In the genomic region with DNA sequence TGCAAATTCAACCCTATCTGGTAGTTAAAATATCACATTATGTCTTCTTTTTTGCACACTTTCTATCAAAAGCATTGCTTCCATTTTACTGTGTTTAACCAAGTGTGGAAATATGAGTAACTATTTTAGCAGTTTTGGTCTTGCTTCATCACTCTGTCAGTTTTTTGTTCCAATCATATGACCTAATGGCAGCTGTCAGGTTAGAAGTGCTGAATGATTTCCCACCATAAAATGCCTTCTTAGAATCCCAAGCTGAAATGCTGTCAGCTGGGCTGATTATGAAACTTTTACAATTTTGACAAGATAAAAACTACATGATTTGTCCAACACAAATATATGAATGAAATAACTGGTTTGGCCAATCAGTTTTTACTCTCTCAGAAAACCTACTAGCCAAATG, we compare ENCODE assay signal across 23 cellular contexts.
DNase-seq lines count a peak whose midpoint lies in the region; ATAC-seq, FAIRE-seq and TF ChIP-seq lines count a peak whose summit lies in the region.
"Had no signal": no experiment of that assay in that cellular context is flagged by ENCODE, and none has a peak within 500 bp of the region (broad histone marks: within the 10 kb centered on the region; RNA-seq: fewer than 3 reads in every experiment).

No MANE protein-coding gene starts in this region.

- H3K4me3 ChIP-seq in BLaER1 treated with 17β-estradiol and CSF1 and Interleukin-3, amounts not matched to agents 10 nM and 100 nM, result no peak overlapping the region
- no peak overlapping the region for H3K4me3 ChIP-seq in bronchial epithelial cell (ENCODE audit: low read depth, low read length)
- H3K4me3 ChIP-seq: A549, GM12878, GM23338, SK-N-MC had no signal

- H3K4me2 ChIP-seq in BLaER1 treated with 17β-estradiol and CSF1 and Interleukin-3, amounts not matched to agents 10 nM and 100 nM, result peak overlapping the region in 7 of 11 experiments; percentile 12 to 57 (median 52); a peak in 11 of 22 replicates
- H3K4me2 ChIP-seq: A549, GM23338 had no signal

- H3K36me3 ChIP-seq in BLaER1 treated with 17β-estradiol and CSF1 and Interleukin-3, amounts not matched to agents 10 nM and 100 nM, result no peaks in the 10 kb centered on the region
- H3K36me3 ChIP-seq in bronchial epithelial cell (ENCODE audit: control insufficient read depth, insufficient read depth, low read length), result no peaks in the 10 kb centered on the region

- DNase-seq in NCI-H226 (peak; percentile 58), bronchial epithelial cell (ENCODE audit: low read depth) (peak; percentile 0), kidney glomerular epithelial cell (lab: John Stamatoyannopoulos, UW) (peak; percentile 29), SKM-1 (lab: John Stamatoyannopoulos, UW; ENCODE audit: unreplicated experiment) (no peak), H4 (ENCODE audit: low spot score) (no peak)
- DNase-seq: C1 segment of cervical spinal cord; CD8-positive, alpha-beta memory T cell; DMS53; EL; KG1; NCI-H1105; NCI-H2081; NCI-H2171 treated with DMSO at 0.1 percent for 48 hours; NCI-H510A treated with DMSO at 0.1 percent for 48 hours; NCI-H774; SHP77 had no signal

- no peak for TF ChIP-seq CTCF in bronchial epithelial cell (IDR thresholded peaks at IDR 0.05; ENCODE audit: insufficient read depth, low read length, severe bottlenecking)

- H4K20me1 ChIP-seq in BLaER1 treated with 17β-estradiol and CSF1 and Interleukin-3, amounts not matched to agents 10 nM and 100 nM, result no peaks in the 10 kb centered on the region

- no peak for ATAC-seq in HG02571 (IDR thresholded peaks at IDR 0.05; ENCODE audit: unreplicated experiment)
- ATAC-seq: A549, GM12878, GM23338, HepG2 had no signal

- no peaks in the 10 kb centered on the region for H3K27me3 ChIP-seq in BLaER1 treated with 17β-estradiol and CSF1 and Interleukin-3, amounts not matched to agents 10 nM and 100 nM
- no peaks in the 10 kb centered on the region for H3K27me3 ChIP-seq in bronchial epithelial cell (ENCODE audit: control insufficient read depth, insufficient read depth, low read length)

- no peak overlapping the region; a peak in 1 of 22 replicates for H3K9ac ChIP-seq in BLaER1 treated with 17β-estradiol and CSF1 and Interleukin-3, amounts not matched to agents 10 nM and 100 nM

- H3K9me3 ChIP-seq in BLaER1 treated with 17β-estradiol and CSF1 and Interleukin-3, amounts not matched to agents 10 nM and 100 nM (replicated peaks in 1 of 11), result peaks cover 0 to 16% (median 13%) of the 10 kb centered on the region in 11 experiments; a peak in 15 of 22 replicates
- H3K9me3 ChIP-seq: A549 had no signal

- FAIRE-seq in bronchial epithelial cell (lab: Jason Lieb, UNC), result no peak
- FAIRE-seq: A549, GM12878, HepG2 had no signal

- peaks cover 0 to 33% (median 16%) of the 10 kb centered on the region in 10 experiments; a peak in 11 of 20 replicates for H3K4me1 ChIP-seq in BLaER1 treated with 17β-estradiol and CSF1 and Interleukin-3, amounts not matched to agents 10 nM and 100 nM
- H3K4me1 ChIP-seq: A549 had no signal

- H3K27ac ChIP-seq in BLaER1 treated with 17β-estradiol and CSF1 and Interleukin-3, amounts not matched to agents 10 nM and 100 nM, result peak overlapping the region in 2 of 11 experiments; percentile 39 to 70; a peak in 4 of 22 replicates
- H3K27ac ChIP-seq: A549, SK-N-MC had no signal

Comparison
In these comparisons a context has a peak if more than half of its experiments do, and no peak if none do; other contexts are left out.
1. DNase-seq: peak in NCI-H226 (single experiment), bronchial epithelial cell (single experiment) and kidney glomerular epithelial cell (single experiment); none in SKM-1 (single experiment) and H4 (single experiment).